8 cellular contexts compared by ENCODE assay signal in genomic region chr11:67468056-67468455, GRCh38. TPM values are rescaled to one million over a fixed set of nuclear protein-coding genes. Genes with fewer than 3 reads are reported as not detected.
DNase-seq lines count a peak whose midpoint lies in the region; ATAC-seq and TF ChIP-seq lines count a peak whose summit lies in the region.

No MANE protein-coding gene starts in this region.

- H3K9ac ChIP-seq in HCT116 (ENCODE audit: low read length) = peak overlapping the region; percentile 95

- H3K4me1 Mint-ChIP-seq in activated T-helper 2 cell treated with anti-CD3 and anti-CD28 coated beads, Interferon-gamma antibody, Interleukin-2, Interleukin-4, amounts not matched to agents 10 μg/mL and 5 μg/mL and 100 μg/mL, durations not matched to agents 14 hours and 24 hours and 36 hours (ENCODE audit: low read depth) = peaks cover 25% of the 10 kb centered on the region

- POLR2A ChIA-PET in HCT116 (lab: Charles Lee) = interaction anchor here (1.0 to 2.1 kb wide), 5 partner anchors 12 to 113 kb away, joined by 3 to 9 read pairs (median 3); partner anchors contain the start of genes AIP and RAD9A

- H3K79me2 ChIP-seq in HCT116 (ENCODE audit: insufficient read depth, low read length) = peaks cover 15% of the 10 kb centered on the region; the same call in 1 of the 2 replicates
- peaks cover 37% of the 10 kb centered on the region for H3K79me2 ChIP-seq in hepatocyte

- TF ChIP-seq CTCF in 22Rv1 (IDR thresholded peaks at IDR 0.05) = no peak
- no peak for TF ChIP-seq CTCF in HCT116 (IDR thresholded peaks at IDR 0.05 in 2 of 3, conservative IDR thresholded peaks at IDR 0.05 in 1 of 3; ENCODE audit: borderline replicate concordance in 1 of 3, insufficient read depth in 1 of 3, low read depth in 2 of 3, low read length in 2 of 3)
- TF ChIP-seq CTCF in hepatocyte (IDR thresholded peaks at IDR 0.05; ENCODE audit: poor library complexity) = no peak

- DNase-seq in HCT116 (ENCODE audit: low read depth, low spot score) (no peak), hepatocyte (ENCODE audit: low spot score) (peak; percentile 46), medulla oblongata (ENCODE audit: extremely low spot score) (no peak), hepatic stellate cell (ENCODE audit: low spot score) (no peak), RKO (ENCODE audit: low spot score) (no peak)
- no peak for DNase-seq in activated T-helper 2 cell treated with anti-CD3 and anti-CD28 coated beads, Interferon-gamma antibody, Interleukin-2, Interleukin-4, amounts not matched to agents 10 μg/mL and 5 μg/mL and 100 μg/mL, durations not matched to agents 14 hours and 24 hours and 36 hours (ENCODE audit: low spot score)

- no peaks in the 10 kb centered on the region for H3K9me2 ChIP-seq in HCT116 (ENCODE audit: insufficient read depth)
- H3K9me2 ChIP-seq in hepatocyte (replicated peaks; ENCODE audit: insufficient read depth) = no peaks in the 10 kb centered on the region

- H3K27ac Mint-ChIP-seq in activated T-helper 2 cell treated with anti-CD3 and anti-CD28 coated beads, Interferon-gamma antibody, Interleukin-2, Interleukin-4, amounts not matched to agents 10 μg/mL and 5 μg/mL and 100 μg/mL, durations not matched to agents 14 hours and 24 hours and 36 hours = peak overlapping the region; percentile 68

- H4K20me1 ChIP-seq in HCT116 (ENCODE audit: insufficient read depth) (no peaks in the 10 kb centered on the region), hepatocyte (ENCODE audit: insufficient read depth, poor library complexity, severe bottlenecking) (no peaks in the 10 kb centered on the region)

- H3K4me1 ChIP-seq in HCT116 (ENCODE audit: control insufficient read depth in 1 of 2, insufficient read depth in 2 of 2, low read length in 2 of 2) (peaks cover 33 to 54% of the 10 kb centered on the region in 2 experiments), hepatocyte (ENCODE audit: insufficient read depth) (peaks cover 8% of the 10 kb centered on the region)

- H3K27me3 ChIP-seq in HCT116 (ENCODE audit: insufficient read depth, low read length) (no peaks in the 10 kb centered on the region), hepatocyte (no peaks in the 10 kb centered on the region)

- peak overlapping the region; percentile 82 to 95 for H3K4me3 ChIP-seq in HCT116 (replicated peaks in 1 of 2; ENCODE audit: low read depth in 1 of 2, low read length in 2 of 2)
- peak overlapping the region; percentile 93 for H3K4me3 ChIP-seq in hepatocyte
- peak overlapping the region; percentile 62 to 98 (median 82) for H3K4me3 ChIP-seq in skin epidermis

- peak overlapping the region; percentile 92 for H3K4me3 Mint-ChIP-seq in activated T-helper 2 cell treated with anti-CD3 and anti-CD28 coated beads, Interferon-gamma antibody, Interleukin-2, Interleukin-4, amounts not matched to agents 10 μg/mL and 5 μg/mL and 100 μg/mL, durations not matched to agents 14 hours and 24 hours and 36 hours (ENCODE audit: low read depth)

- intact Hi-C loops in HCT116 (cut with micrococcal nuclease) = loop anchor here (2.0 to 5.0 kb wide), 2 partner anchors 65 to 116 kb away; partner anchors contain the start of gene POLD4
- intact Hi-C loops in activated T-helper 2 cell treated with anti-CD3 and anti-CD28 coated beads, Interferon-gamma antibody, Interleukin-2, Interleukin-4, amounts not matched to agents 10 μg/mL and 5 μg/mL and 100 μg/mL, durations not matched to agents 14 hours and 24 hours and 36 hours (cut with micrococcal nuclease) = loop anchor here (2.0 kb wide), 2 partner anchors 29 to 65 kb away; no protein-coding TSS in a partner anchor

- H3K27me3 Mint-ChIP-seq in activated T-helper 2 cell treated with anti-CD3 and anti-CD28 coated beads, Interferon-gamma antibody, Interleukin-2, Interleukin-4, amounts not matched to agents 10 μg/mL and 5 μg/mL and 100 μg/mL, durations not matched to agents 14 hours and 24 hours and 36 hours (ENCODE audit: low read depth) = no peaks in the 10 kb centered on the region

- BruUV-seq in HCT116 (replicated peaks; lab: Mats Ljungman, UMichigan) = TSS peak; percentile 22

- RAD21 ChIA-PET in HCT116 (lab: Charles Lee; ENCODE audit: low non-redundant PET in 1 of 2, low total read pairs in 2 of 2, uncharacterized antibody in 2 of 2, unreplicated experiment in 2 of 2) = interaction anchor here in 1 of 2 experiments (0.6 to 2.2 kb wide), 3 partner anchors 24 to 85 kb away, joined by 3 to 6 read pairs (median 3); partner anchors contain the start of gene PPP1CA

- H3K36me3 Mint-ChIP-seq in activated T-helper 2 cell treated with anti-CD3 and anti-CD28 coated beads, Interferon-gamma antibody, Interleukin-2, Interleukin-4, amounts not matched to agents 10 μg/mL and 5 μg/mL and 100 μg/mL, durations not matched to agents 14 hours and 24 hours and 36 hours (ENCODE audit: low read depth) = peaks cover 12% of the 10 kb centered on the region

- no peak for ATAC-seq in HCT116

- H2AFZ ChIP-seq in HCT116 (ENCODE audit: low read depth, low read length, poor library complexity, severe bottlenecking) (no peak overlapping the region), hepatocyte (no peak overlapping the region)

- H3K9me3 ChIP-seq in HCT116 (ENCODE audit: control insufficient read depth in 1 of 2, insufficient read depth in 1 of 2, low read depth in 1 of 2, low read length in 2 of 2) = no peaks in the 10 kb centered on the region
- H3K9me3 ChIP-seq in hepatocyte (ENCODE audit: low read depth) = no peaks in the 10 kb centered on the region

- TF ChIP-seq POLR2A in HCT116 (IDR thresholded peaks at IDR 0.05; ENCODE audit: borderline replicate concordance, extremely low read depth, insufficient read depth, insufficient read length) = no peak

- H3K4me2 ChIP-seq in HCT116 (ENCODE audit: low read length) (peak overlapping the region; percentile 100), hepatocyte (peak overlapping the region; percentile 98)

- 58% methylated on average over 5 of the region's 5 CpGs for WGBS in hepatocyte (ENCODE audit: low lambda C conversion rate, missing lambda C conversion rate)

- H3K36me3 ChIP-seq in HCT116 (ENCODE audit: control insufficient read depth in 1 of 2, insufficient read depth in 2 of 2, low read length in 2 of 2) (no peaks in the 10 kb centered on the region), hepatocyte (replicated peaks; ENCODE audit: insufficient read depth, low read depth) (no peaks in the 10 kb centered on the region)

- peak overlapping the region; percentile 98 for H3K27ac ChIP-seq in 22Rv1
- H3K27ac ChIP-seq in HCT116 (ENCODE audit: low read depth, low read length) = peak overlapping the region; percentile 88
- H3K27ac ChIP-seq in hepatocyte = peak overlapping the region; percentile 98
- H3K27ac ChIP-seq in skin epidermis = peak overlapping the region; percentile 87 to 99 (median 96)

- CTCF ChIA-PET in HCT116 (lab: Charles Lee) = interaction anchor here (1.5 to 1.9 kb wide), 2 partner anchors 29 to 66 kb away, joined by 3 to 8 read pairs; partner anchors contain the start of gene PPP1CA

- H3K9me3 Mint-ChIP-seq in activated T-helper 2 cell treated with anti-CD3 and anti-CD28 coated beads, Interferon-gamma antibody, Interleukin-2, Interleukin-4, amounts not matched to agents 10 μg/mL and 5 μg/mL and 100 μg/mL, durations not matched to agents 14 hours and 24 hours and 36 hours = no peaks in the 10 kb centered on the region

- TF ChIP-seq RAD21 in HCT116 (IDR thresholded peaks at IDR 0.05; ENCODE audit: low read depth) = no peak

TF ChIP-seq in HCT116, 20 proteins besides CTCF, POLR2A, EP300 and RAD21:
- TF ChIP-seq EZH2 (IDR thresholded peaks at IDR 0.05) (no peak), YY1 (IDR thresholded peaks at IDR 0.05; ENCODE audit: extremely low read depth, insufficient replicate concordance, low read depth, low read length) (peak; percentile 67), MAX (IDR thresholded peaks at IDR 0.05) (no peak), POLR2AphosphoS5 (IDR thresholded peaks at IDR 0.05; ENCODE audit: low read depth, low read length) (peak; percentile 62)

RNA-seq across cellular contexts. Expression of gene TMEM134, which starts 1.0 kb away (rescaled TPM):
- total RNA-seq in HCT116 (2021; ENCODE audit: unreplicated experiment) (44.2 TPM), hepatocyte (40.9 and 43.2 TPM in 2 replicates)
- 42.4 and 52.3 TPM in 2 replicates for polyA plus RNA-seq in HCT116 (2012)
- total RNA-seq in activated T-helper 2 cell treated with anti-CD3 and anti-CD28 coated beads, Interferon-gamma antibody, Interleukin-2, Interleukin-4, amounts not matched to agents 10 μg/mL and 5 μg/mL and 100 μg/mL, durations not matched to agents 14 hours and 24 hours and 36 hours = 58.5 and 62.0 TPM in 2 replicates
- 93.7 and 107 TPM in 2 replicates for polyA plus RNA-seq in hepatocyte

RNA-seq across cellular contexts. Expression of gene CABP4, which starts 12.9 kb away (rescaled TPM):
- total RNA-seq in HCT116 (2021; ENCODE audit: unreplicated experiment) (not detected), hepatocyte (not detected in 2 replicates)
- 0.08 TPM in 1 of 2 replicates, not detected in the other for polyA plus RNA-seq in HCT116 (2012)
- total RNA-seq in activated T-helper 2 cell treated with anti-CD3 and anti-CD28 coated beads, Interferon-gamma antibody, Interleukin-2, Interleukin-4, amounts not matched to agents 10 μg/mL and 5 μg/mL and 100 μg/mL, durations not matched to agents 14 hours and 24 hours and 36 hours = 0.73 and 1.0 TPM in 2 replicates
- polyA plus RNA-seq in hepatocyte = not detected in 2 replicates

RNA-seq across cellular contexts. Expression of gene AIP, which starts 14.8 kb away (rescaled TPM):
- 61.0 TPM for total RNA-seq in HCT116 (2021; ENCODE audit: unreplicated experiment)
- polyA plus RNA-seq in HCT116 (2012) = 83.5 and 95.5 TPM in 2 replicates
- 190 and 191 TPM in 2 replicates for total RNA-seq in activated T-helper 2 cell treated with anti-CD3 and anti-CD28 coated beads, Interferon-gamma antibody, Interleukin-2, Interleukin-4, amounts not matched to agents 10 μg/mL and 5 μg/mL and 100 μg/mL, durations not matched to agents 14 hours and 24 hours and 36 hours
- 35.3 and 50.7 TPM in 2 replicates for total RNA-seq in hepatocyte
- 44.0 and 45.2 TPM in 2 replicates for polyA plus RNA-seq in hepatocyte

RNA-seq across cellular contexts. Expression of gene GPR152, which starts 15.5 kb away (rescaled TPM):
- total RNA-seq in HCT116 (2021; ENCODE audit: unreplicated experiment) (not detected), hepatocyte (not detected in 2 replicates)
- not detected in 2 replicates for polyA plus RNA-seq in HCT116 (2012)
- total RNA-seq in activated T-helper 2 cell treated with anti-CD3 and anti-CD28 coated beads, Interferon-gamma antibody, Interleukin-2, Interleukin-4, amounts not matched to agents 10 μg/mL and 5 μg/mL and 100 μg/mL, durations not matched to agents 14 hours and 24 hours and 36 hours = not detected in 2 replicates
- polyA plus RNA-seq in hepatocyte = not detected in 2 replicates

RNA-seq across cellular contexts. Expression of gene CORO1B, which starts 24.8 kb away (rescaled TPM):
- total RNA-seq in HCT116 (2021; ENCODE audit: unreplicated experiment) = 94.5 TPM
- 96.4 and 118 TPM in 2 replicates for polyA plus RNA-seq in HCT116 (2012)
- 177 and 186 TPM in 2 replicates for total RNA-seq in activated T-helper 2 cell treated with anti-CD3 and anti-CD28 coated beads, Interferon-gamma antibody, Interleukin-2, Interleukin-4, amounts not matched to agents 10 μg/mL and 5 μg/mL and 100 μg/mL, durations not matched to agents 14 hours and 24 hours and 36 hours
- total RNA-seq in hepatocyte = 104 and 118 TPM in 2 replicates
- polyA plus RNA-seq in hepatocyte = 150 and 152 TPM in 2 replicates
